In genomic region chr11:61718613-61719302, GRCh38 we compare ENCODE assay signal across 7 cellular contexts. TPM values are rescaled to one million over a fixed set of nuclear protein-coding genes. Genes with fewer than 3 reads are reported as not detected.
A peak's percentile ranks its signal among the peaks of the same experiment; 100 is the strongest.
DNase-seq lines count a peak whose midpoint lies in the region; ATAC-seq and TF ChIP-seq lines count a peak whose summit lies in the region.

No MANE protein-coding gene starts in this region.

- no peaks in the 10 kb centered on the region for H3K36me3 Mint-ChIP-seq in endothelial cell (ENCODE audit: low read depth, unreplicated experiment)
- peaks cover 2% of the 10 kb centered on the region for H3K36me3 Mint-ChIP-seq in mesothelial cell of epicardium

- H3K4me3 Mint-ChIP-seq in endothelial cell (ENCODE audit: unreplicated experiment) (no peak overlapping the region), mesothelial cell of epicardium (peak overlapping the region; percentile 84)

- H3K4me1 ChIP-seq in urinary bladder (ENCODE audit: insufficient read depth) = no peaks in the 10 kb centered on the region

- H3K4me1 Mint-ChIP-seq in endothelial cell (ENCODE audit: unreplicated experiment) = peaks cover 17% of the 10 kb centered on the region
- peaks cover 12% of the 10 kb centered on the region for H3K4me1 Mint-ChIP-seq in mesothelial cell of epicardium

- WGBS in urinary bladder = 18% methylated on average over 21 of the region's 21 CpGs

- H3K27me3 Mint-ChIP-seq in endothelial cell (ENCODE audit: unreplicated experiment) = peaks cover 5% of the 10 kb centered on the region
- H3K27me3 Mint-ChIP-seq in mesothelial cell of epicardium (ENCODE audit: low read depth) = no peaks in the 10 kb centered on the region

- no peaks in the 10 kb centered on the region for H3K9me3 Mint-ChIP-seq in endothelial cell (ENCODE audit: unreplicated experiment)
- no peaks in the 10 kb centered on the region for H3K9me3 Mint-ChIP-seq in mesothelial cell of epicardium

- no peak overlapping the region for H3K27ac Mint-ChIP-seq in endothelial cell (ENCODE audit: unreplicated experiment)
- peak overlapping the region; percentile 94 for H3K27ac Mint-ChIP-seq in mesothelial cell of epicardium

- no peaks in the 10 kb centered on the region for H3K36me3 ChIP-seq in urinary bladder (ENCODE audit: insufficient read depth)

- DNase-seq in NCI-H2171 treated with DMSO at 0.1 percent for 48 hours (lab: John Stamatoyannopoulos, UW) (peak; percentile 79), endothelial cell (ENCODE audit: low spot score) (peak; percentile 60), mesothelial cell of epicardium (ENCODE audit: low spot score in 2 of 2, unreplicated experiment in 2 of 2) (peak; percentile 51 to 70), NCI-H2196 treated with DMSO at 0.1 percent for 48 hours (lab: John Stamatoyannopoulos, UW; ENCODE audit: unreplicated experiment) (no peak)
- DNase-seq in activated naive CD4-positive, alpha-beta T cell (lab: John Stamatoyannopoulos, UW) = no peak

- ATAC-seq in GM21723 (IDR thresholded peaks at IDR 0.05; ENCODE audit: unreplicated experiment) = no peak

- H3K27ac ChIP-seq in urinary bladder (ENCODE audit: low read depth) = no peak overlapping the region

- peak overlapping the region; percentile 30 for H3K4me3 ChIP-seq in urinary bladder (ENCODE audit: low read depth, low read length)

- TF ChIP-seq CTCF in endothelial cell (IDR thresholded peaks at IDR 0.05; ENCODE audit: unreplicated experiment) (no peak), mesothelial cell of epicardium (IDR thresholded peaks at IDR 0.05; ENCODE audit: unreplicated experiment) (no peak)

RNA-seq across cellular contexts. Expression of gene MYRF, which starts 33.7 kb away (rescaled TPM):
- total RNA-seq in endothelial cell (ENCODE audit: unreplicated experiment) (1.5 TPM), mesothelial cell of epicardium (401 to 436 TPM (median 428 TPM) in 3 replicates), urinary bladder (4.7 TPM)
- polyA plus RNA-seq in urinary bladder = 0.79 TPM

RNA-seq across cellular contexts. Expression of gene DAGLA, which starts 38.6 kb away (rescaled TPM):
- 3.2 TPM for total RNA-seq in endothelial cell (ENCODE audit: unreplicated experiment)
- total RNA-seq in mesothelial cell of epicardium = 7.1 to 8.1 TPM (median 8.1 TPM) in 3 replicates
- total RNA-seq in urinary bladder = 1.8 TPM
- 2.5 TPM for polyA plus RNA-seq in urinary bladder

Comparison
In these comparisons a context has a peak if more than half of its experiments do, and no peak if none do; other contexts are left out.
1. DNase-seq: peak in NCI-H2171 treated with DMSO at 0.1 percent for 48 hours (single experiment), endothelial cell (single experiment) and mesothelial cell of epicardium (2 of 2); none in NCI-H2196 treated with DMSO at 0.1 percent for 48 hours (single experiment) and activated naive CD4-positive, alpha-beta T cell (0 of 4).
2. RNA of gene MYRF, which starts 33.7 kb away (total RNA-seq): 401 to 436 TPM in mesothelial cell of epicardium; 4.7 TPM in urinary bladder (single experiment) and 1.5 TPM in endothelial cell (single experiment); every median in the first group is over 10 times any median in the second.